ENCODE assay signal across 1 cellular context in the genomic region with DNA sequence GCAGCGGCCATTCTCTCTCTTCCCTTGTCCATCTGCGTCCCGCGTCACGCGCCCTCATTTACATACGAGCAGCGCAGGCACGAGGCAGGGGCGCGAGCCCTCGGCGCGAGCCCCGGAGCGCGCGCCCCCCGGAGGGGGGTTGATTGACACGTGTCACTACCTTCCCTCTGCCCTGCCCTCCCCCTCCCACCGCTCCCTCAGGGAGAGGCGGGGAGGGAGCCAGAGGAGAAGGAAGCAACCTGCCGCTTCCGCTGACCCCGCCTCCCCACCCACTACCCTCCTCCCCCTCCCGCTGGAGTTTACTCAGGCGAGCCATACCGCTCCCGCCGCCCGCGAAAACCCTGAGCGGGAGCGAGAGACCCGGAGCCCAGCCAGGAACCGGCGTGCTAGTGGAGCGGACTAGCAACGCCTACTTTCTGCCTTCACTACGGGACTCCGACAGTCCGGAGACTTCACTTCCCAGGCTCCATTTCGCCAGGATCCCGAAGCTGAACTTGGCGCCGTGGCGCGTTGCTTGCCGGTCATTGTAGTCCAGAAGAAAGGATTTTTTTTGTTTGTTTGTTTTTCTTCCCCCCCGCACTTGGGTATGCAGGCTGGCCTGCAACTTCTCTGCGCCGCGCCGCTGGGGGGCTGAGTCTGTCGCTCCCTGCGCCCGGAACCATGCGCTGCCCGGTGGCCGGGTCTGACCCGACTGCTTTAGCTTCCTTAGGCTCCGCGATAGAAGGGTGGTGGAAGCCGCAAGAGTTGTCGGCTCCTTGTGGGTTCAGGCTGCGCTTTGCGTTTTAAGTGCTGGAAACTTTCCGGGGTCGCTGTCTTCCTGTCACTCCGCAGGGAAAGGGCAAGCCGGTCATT.
TF ChIP-seq lines count a peak whose summit lies in the region.

LCORL (minus strand) TSS at position 36 of the 852 bp plus-strand sequence; CDS start at position 32, 4 bp downstream.

TF ChIP-seq in K562, 482 proteins besides CTCF, POLR2A, EP300 and RAD21 (continued from another document and continues in another):
- TF ChIP-seq, protein P1, sequence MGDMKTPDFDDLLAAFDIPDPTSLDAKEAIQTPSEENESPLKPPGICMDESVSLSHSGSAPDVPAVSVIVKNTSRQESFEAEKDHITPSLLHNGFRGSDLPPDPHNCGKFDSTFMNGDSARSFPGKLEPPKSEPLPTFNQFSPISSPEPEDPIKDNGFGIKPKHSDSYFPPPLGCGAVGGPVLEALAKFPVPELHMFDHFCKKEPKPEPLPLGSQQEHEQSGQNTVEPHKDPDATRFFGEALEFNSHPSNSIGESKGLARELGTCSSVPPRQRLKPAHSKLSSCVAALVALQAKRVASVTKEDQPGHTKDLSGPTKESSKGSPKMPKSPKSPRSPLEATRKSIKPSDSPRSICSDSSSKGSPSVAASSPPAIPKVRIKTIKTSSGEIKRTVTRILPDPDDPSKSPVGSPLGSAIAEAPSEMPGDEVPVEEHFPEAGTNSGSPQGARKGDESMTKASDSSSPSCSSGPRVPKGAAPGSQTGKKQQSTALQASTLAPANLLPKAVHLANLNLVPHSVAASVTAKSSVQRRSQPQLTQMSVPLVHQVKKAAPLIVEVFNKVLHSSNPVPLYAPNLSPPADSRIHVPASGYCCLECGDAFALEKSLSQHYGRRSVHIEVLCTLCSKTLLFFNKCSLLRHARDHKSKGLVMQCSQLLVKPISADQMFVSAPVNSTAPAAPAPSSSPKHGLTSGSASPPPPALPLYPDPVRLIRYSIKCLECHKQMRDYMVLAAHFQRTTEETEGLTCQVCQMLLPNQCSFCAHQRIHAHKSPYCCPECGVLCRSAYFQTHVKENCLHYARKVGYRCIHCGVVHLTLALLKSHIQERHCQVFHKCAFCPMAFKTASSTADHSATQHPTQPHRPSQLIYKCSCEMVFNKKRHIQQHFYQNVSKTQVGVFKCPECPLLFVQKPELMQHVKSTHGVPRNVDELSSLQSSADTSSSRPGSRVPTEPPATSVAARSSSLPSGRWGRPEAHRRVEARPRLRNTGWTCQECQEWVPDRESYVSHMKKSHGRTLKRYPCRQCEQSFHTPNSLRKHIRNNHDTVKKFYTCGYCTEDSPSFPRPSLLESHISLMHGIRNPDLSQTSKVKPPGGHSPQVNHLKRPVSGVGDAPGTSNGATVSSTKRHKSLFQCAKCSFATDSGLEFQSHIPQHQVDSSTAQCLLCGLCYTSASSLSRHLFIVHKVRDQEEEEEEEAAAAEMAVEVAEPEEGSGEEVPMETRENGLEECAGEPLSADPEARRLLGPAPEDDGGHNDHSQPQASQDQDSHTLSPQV (IDR thresholded peaks at IDR 0.05): peak; percentile 51
- TF ChIP-seq BDP1 (IDR thresholded peaks at IDR 0.05; ENCODE audit: insufficient read depth, insufficient read length): no peak
- no peak for TF ChIP-seq PCBP1 (IDR thresholded peaks at IDR 0.05; ENCODE audit: low read depth, low read length, poor library complexity, severe bottlenecking)
- TF ChIP-seq KAT8 (IDR thresholded peaks at IDR 0.05; ENCODE audit: low read depth): no peak
- no peak for TF ChIP-seq GATAD2B (IDR thresholded peaks at IDR 0.05; ENCODE audit: borderline replicate concordance)
- TF ChIP-seq KDM1A (IDR thresholded peaks at IDR 0.05): peak in 1 of 2 experiments; percentile 40; a peak in 1 of 4 replicates
- peak; percentile 75 for TF ChIP-seq CCNT2 (IDR thresholded peaks at IDR 0.05; ENCODE audit: borderline replicate concordance, extremely low read depth, insufficient read length, low read depth, low read length)
- TF ChIP-seq DNMT1 (IDR thresholded peaks at IDR 0.05): no peak
- peak in 1 of 2 experiments; percentile 87; a peak in 2 of 4 replicates for TF ChIP-seq ZNF639 (CRISPR knock-in tag; conservative IDR thresholded peaks at IDR 0.05 in 1 of 2, IDR thresholded peaks at IDR 0.05 in 1 of 2)
- TF ChIP-seq, protein P2, sequence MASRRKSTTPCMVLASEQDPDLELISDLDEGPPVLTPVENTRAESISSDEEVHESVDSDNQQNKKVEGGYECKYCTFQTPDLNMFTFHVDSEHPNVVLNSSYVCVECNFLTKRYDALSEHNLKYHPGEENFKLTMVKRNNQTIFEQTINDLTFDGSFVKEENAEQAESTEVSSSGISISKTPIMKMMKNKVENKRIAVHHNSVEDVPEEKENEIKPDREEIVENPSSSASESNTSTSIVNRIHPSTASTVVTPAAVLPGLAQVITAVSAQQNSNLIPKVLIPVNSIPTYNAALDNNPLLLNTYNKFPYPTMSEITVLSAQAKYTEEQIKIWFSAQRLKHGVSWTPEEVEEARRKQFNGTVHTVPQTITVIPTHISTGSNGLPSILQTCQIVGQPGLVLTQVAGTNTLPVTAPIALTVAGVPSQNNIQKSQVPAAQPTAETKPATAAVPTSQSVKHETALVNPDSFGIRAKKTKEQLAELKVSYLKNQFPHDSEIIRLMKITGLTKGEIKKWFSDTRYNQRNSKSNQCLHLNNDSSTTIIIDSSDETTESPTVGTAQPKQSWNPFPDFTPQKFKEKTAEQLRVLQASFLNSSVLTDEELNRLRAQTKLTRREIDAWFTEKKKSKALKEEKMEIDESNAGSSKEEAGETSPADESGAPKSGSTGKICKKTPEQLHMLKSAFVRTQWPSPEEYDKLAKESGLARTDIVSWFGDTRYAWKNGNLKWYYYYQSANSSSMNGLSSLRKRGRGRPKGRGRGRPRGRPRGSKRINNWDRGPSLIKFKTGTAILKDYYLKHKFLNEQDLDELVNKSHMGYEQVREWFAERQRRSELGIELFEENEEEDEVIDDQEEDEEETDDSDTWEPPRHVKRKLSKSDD (conservative IDR thresholded peaks at IDR 0.05; ENCODE audit: low read length): no peak
- peak; percentile 89 for TF ChIP-seq BHLHE40 (IDR thresholded peaks at IDR 0.05; ENCODE audit: low read length)
- TF ChIP-seq SIN3B (IDR thresholded peaks at IDR 0.05; ENCODE audit: low read depth): no peak
- TF ChIP-seq PURB (CRISPR knock-in tag; IDR thresholded peaks at IDR 0.05; ENCODE audit: low read depth): no peak
- TF ChIP-seq RFX1 (IDR thresholded peaks at IDR 0.05): peak; percentile 74
- no peak for TF ChIP-seq NR2F6 (CRISPR knock-in tag; IDR thresholded peaks at IDR 0.05)
- peak; percentile 70 for TF ChIP-seq SAP30 (IDR thresholded peaks at IDR 0.05; ENCODE audit: borderline replicate concordance, insufficient read depth, low read depth, low read length, poor library complexity, severe bottlenecking)
- TF ChIP-seq RBM39 (optimal IDR thresholded peaks at IDR 0.05; ENCODE audit: low read depth, low read length): no peak
- no peak for TF ChIP-seq ZFP36 (IDR thresholded peaks at IDR 0.05; ENCODE audit: low read depth, low read length, partially characterized antibody)
- TF ChIP-seq RBBP5 (IDR thresholded peaks at IDR 0.05; ENCODE audit: borderline replicate concordance, insufficient read depth, low read length, poor library complexity, severe bottlenecking): peak; percentile 58
- TF ChIP-seq MCM7 (IDR thresholded peaks at IDR 0.05): no peak
- TF ChIP-seq POLR2H (tag; IDR thresholded peaks at IDR 0.05; ENCODE audit: low read depth): peak; percentile 44; the same call in 1 of the 2 replicates
- TF ChIP-seq PML (IDR thresholded peaks at IDR 0.05; ENCODE audit: low read length): peak; percentile 70; the same call in 1 of the 2 replicates
- no peak for TF ChIP-seq ZNF696 (CRISPR knock-in tag; conservative IDR thresholded peaks at IDR 0.05)
- TF ChIP-seq LCOR (CRISPR knock-in tag; IDR thresholded peaks at IDR 0.05): no peak
- peak; percentile 54 to 57 for TF ChIP-seq FOXK2 (conservative IDR thresholded peaks at IDR 0.05 in 1 of 2, IDR thresholded peaks at IDR 0.05 in 1 of 2; ENCODE audit: low read depth in 2 of 2)
- peak; percentile 62; the same call in 1 of the 2 replicates for TF ChIP-seq GTF2F1 (IDR thresholded peaks at IDR 0.05; ENCODE audit: low read depth, low read length)
- TF ChIP-seq, protein P3, sequence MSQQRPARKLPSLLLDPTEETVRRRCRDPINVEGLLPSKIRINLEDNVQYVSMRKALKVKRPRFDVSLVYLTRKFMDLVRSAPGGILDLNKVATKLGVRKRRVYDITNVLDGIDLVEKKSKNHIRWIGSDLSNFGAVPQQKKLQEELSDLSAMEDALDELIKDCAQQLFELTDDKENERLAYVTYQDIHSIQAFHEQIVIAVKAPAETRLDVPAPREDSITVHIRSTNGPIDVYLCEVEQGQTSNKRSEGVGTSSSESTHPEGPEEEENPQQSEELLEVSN (IDR thresholded peaks at IDR 0.05; ENCODE audit: borderline replicate concordance in 1 of 2, extremely low read depth in 1 of 2, insufficient read depth in 1 of 2, insufficient read length in 1 of 2, low read depth in 1 of 2, low read length in 1 of 2, poor library complexity in 1 of 2, severe bottlenecking in 1 of 2): peak in 1 of 2 experiments; percentile 73
- TF ChIP-seq, protein P4, sequence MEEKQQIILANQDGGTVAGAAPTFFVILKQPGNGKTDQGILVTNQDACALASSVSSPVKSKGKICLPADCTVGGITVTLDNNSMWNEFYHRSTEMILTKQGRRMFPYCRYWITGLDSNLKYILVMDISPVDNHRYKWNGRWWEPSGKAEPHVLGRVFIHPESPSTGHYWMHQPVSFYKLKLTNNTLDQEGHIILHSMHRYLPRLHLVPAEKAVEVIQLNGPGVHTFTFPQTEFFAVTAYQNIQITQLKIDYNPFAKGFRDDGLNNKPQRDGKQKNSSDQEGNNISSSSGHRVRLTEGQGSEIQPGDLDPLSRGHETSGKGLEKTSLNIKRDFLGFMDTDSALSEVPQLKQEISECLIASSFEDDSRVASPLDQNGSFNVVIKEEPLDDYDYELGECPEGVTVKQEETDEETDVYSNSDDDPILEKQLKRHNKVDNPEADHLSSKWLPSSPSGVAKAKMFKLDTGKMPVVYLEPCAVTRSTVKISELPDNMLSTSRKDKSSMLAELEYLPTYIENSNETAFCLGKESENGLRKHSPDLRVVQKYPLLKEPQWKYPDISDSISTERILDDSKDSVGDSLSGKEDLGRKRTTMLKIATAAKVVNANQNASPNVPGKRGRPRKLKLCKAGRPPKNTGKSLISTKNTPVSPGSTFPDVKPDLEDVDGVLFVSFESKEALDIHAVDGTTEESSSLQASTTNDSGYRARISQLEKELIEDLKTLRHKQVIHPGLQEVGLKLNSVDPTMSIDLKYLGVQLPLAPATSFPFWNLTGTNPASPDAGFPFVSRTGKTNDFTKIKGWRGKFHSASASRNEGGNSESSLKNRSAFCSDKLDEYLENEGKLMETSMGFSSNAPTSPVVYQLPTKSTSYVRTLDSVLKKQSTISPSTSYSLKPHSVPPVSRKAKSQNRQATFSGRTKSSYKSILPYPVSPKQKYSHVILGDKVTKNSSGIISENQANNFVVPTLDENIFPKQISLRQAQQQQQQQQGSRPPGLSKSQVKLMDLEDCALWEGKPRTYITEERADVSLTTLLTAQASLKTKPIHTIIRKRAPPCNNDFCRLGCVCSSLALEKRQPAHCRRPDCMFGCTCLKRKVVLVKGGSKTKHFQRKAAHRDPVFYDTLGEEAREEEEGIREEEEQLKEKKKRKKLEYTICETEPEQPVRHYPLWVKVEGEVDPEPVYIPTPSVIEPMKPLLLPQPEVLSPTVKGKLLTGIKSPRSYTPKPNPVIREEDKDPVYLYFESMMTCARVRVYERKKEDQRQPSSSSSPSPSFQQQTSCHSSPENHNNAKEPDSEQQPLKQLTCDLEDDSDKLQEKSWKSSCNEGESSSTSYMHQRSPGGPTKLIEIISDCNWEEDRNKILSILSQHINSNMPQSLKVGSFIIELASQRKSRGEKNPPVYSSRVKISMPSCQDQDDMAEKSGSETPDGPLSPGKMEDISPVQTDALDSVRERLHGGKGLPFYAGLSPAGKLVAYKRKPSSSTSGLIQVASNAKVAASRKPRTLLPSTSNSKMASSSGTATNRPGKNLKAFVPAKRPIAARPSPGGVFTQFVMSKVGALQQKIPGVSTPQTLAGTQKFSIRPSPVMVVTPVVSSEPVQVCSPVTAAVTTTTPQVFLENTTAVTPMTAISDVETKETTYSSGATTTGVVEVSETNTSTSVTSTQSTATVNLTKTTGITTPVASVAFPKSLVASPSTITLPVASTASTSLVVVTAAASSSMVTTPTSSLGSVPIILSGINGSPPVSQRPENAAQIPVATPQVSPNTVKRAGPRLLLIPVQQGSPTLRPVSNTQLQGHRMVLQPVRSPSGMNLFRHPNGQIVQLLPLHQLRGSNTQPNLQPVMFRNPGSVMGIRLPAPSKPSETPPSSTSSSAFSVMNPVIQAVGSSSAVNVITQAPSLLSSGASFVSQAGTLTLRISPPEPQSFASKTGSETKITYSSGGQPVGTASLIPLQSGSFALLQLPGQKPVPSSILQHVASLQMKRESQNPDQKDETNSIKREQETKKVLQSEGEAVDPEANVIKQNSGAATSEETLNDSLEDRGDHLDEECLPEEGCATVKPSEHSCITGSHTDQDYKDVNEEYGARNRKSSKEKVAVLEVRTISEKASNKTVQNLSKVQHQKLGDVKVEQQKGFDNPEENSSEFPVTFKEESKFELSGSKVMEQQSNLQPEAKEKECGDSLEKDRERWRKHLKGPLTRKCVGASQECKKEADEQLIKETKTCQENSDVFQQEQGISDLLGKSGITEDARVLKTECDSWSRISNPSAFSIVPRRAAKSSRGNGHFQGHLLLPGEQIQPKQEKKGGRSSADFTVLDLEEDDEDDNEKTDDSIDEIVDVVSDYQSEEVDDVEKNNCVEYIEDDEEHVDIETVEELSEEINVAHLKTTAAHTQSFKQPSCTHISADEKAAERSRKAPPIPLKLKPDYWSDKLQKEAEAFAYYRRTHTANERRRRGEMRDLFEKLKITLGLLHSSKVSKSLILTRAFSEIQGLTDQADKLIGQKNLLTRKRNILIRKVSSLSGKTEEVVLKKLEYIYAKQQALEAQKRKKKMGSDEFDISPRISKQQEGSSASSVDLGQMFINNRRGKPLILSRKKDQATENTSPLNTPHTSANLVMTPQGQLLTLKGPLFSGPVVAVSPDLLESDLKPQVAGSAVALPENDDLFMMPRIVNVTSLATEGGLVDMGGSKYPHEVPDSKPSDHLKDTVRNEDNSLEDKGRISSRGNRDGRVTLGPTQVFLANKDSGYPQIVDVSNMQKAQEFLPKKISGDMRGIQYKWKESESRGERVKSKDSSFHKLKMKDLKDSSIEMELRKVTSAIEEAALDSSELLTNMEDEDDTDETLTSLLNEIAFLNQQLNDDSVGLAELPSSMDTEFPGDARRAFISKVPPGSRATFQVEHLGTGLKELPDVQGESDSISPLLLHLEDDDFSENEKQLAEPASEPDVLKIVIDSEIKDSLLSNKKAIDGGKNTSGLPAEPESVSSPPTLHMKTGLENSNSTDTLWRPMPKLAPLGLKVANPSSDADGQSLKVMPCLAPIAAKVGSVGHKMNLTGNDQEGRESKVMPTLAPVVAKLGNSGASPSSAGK (IDR thresholded peaks at IDR 0.05): peak; percentile 81
- TF ChIP-seq HDAC2 (IDR thresholded peaks at IDR 0.05): 0 out of 2 replicates have a peak, but pooled peaks have one; percentile 67
- peak; percentile 72 for TF ChIP-seq ELF1 (tag; IDR thresholded peaks at IDR 0.05)
- TF ChIP-seq TRIM28 (IDR thresholded peaks at IDR 0.05): no peak
